Comparison of ENCODE assay signal across 15 cellular contexts in the genomic region with DNA sequence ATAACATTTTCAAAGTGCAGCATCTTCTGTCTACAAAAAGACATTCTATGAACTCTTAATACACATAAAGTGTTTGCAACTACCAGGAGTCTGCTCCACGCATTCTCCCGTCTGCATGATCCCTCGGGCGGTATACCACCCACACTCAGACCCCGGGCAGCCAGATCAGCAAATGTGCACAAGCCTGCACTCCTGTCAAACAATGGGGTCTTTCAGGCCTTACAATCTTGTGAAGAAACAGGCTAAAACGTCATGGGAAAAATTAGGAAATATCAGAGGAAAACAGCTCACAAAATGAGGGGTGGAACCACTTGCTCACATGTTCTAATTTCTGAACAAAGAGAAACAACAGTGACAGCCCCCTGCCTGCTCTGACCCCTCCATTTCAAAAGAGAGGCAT.
DNase-seq lines count a peak whose midpoint lies in the region; ATAC-seq lines count a peak whose summit lies in the region.
"Had no signal": no experiment of that assay in that cellular context is flagged by ENCODE, and none has a peak within 500 bp of the region (broad histone marks: within the 10 kb centered on the region; RNA-seq: fewer than 3 reads in every experiment).

No MANE protein-coding gene starts in this region.

- H3K4me3 Mint-ChIP-seq in activated naive CD8-positive, alpha-beta T cell, result peak overlapping the region; percentile 56
- H3K4me3 Mint-ChIP-seq: T-helper 2 cell treated with Interferon-gamma antibody and Interleukin-4, amounts not matched to agents 5 μg/mL and 100 μg/mL, for 36 hours had no signal

- H3K27me3 ChIP-seq in SJCRH30, result no peaks in the 10 kb centered on the region
- H3K27me3 ChIP-seq: BLaER1, suprapubic skin had no signal

- ATAC-seq in left ventricle myocardium superior (peak; percentile 58), sciatic nerve (peak; percentile 93), GM21717 (IDR thresholded peaks at IDR 0.05; ENCODE audit: unreplicated experiment) (no peak), GM21515 (IDR thresholded peaks at IDR 0.05; ENCODE audit: unreplicated experiment) (no peak)

- H3K27ac ChIP-seq in SJCRH30, result peak overlapping the region; percentile 90
- H3K27ac ChIP-seq: BLaER1, suprapubic skin had no signal

- DNase-seq in SJCRH30 (peak; percentile 89 to 92), left ventricle myocardium superior (peak; percentile 33), sciatic nerve (ENCODE audit: low spot score) (peak; percentile 81), germinal center (ENCODE audit: low spot score) (no peak)
- DNase-seq: activated T-cell treated with anti-CD3 and anti-CD28 coated beads, Interleukin-2, amount 50 U/mL, for 48 hours; cortex of kidney; erythroblast; KG1; stimulated activated CD4-positive, alpha-beta T cell treated with anti-CD3 and anti-CD28 coated beads, Interleukin-15, amount 100 ng/mL, for 24 hours had no signal

- no peaks in the 10 kb centered on the region for H3K27me3 Mint-ChIP-seq in activated naive CD8-positive, alpha-beta T cell

- H3K9me3 Mint-ChIP-seq in activated naive CD8-positive, alpha-beta T cell (ENCODE audit: low read depth), result peaks cover 8% of the 10 kb centered on the region

- no peaks in the 10 kb centered on the region for H3K36me3 ChIP-seq in SJCRH30
- H3K36me3 ChIP-seq: suprapubic skin had no signal

- H3K4me1 ChIP-seq in SJCRH30, result peaks cover 21% of the 10 kb centered on the region

- intact Hi-C loops in left ventricle myocardium superior (cut with micrococcal nuclease), result no loop called here
- intact Hi-C loops in sciatic nerve (cut with DNase I), result no loop called here

- H3K4me3 ChIP-seq in SJCRH30, result peak overlapping the region; percentile 1; the same call in 1 of the 2 replicates
- H3K4me3 ChIP-seq: BLaER1, suprapubic skin had no signal

- H3K9me3 ChIP-seq in SJCRH30 (replicated peaks), result no peaks in the 10 kb centered on the region
- H3K9me3 ChIP-seq: suprapubic skin had no signal

- peak overlapping the region; percentile 97 for H3K27ac Mint-ChIP-seq in activated naive CD8-positive, alpha-beta T cell
- H3K27ac Mint-ChIP-seq: T-helper 2 cell treated with Interferon-gamma antibody and Interleukin-4, amounts not matched to agents 5 μg/mL and 100 μg/mL, for 36 hours had no signal

- H3K4me1 Mint-ChIP-seq in activated naive CD8-positive, alpha-beta T cell (ENCODE audit: low read depth), result peaks cover 91% of the 10 kb centered on the region

- H3K36me3 Mint-ChIP-seq in activated naive CD8-positive, alpha-beta T cell, result peaks cover 46% of the 10 kb centered on the region

Comparison
In these comparisons a context has a peak if more than half of its experiments do, and no peak if none do; other contexts are left out.
1. ATAC-seq: peak in left ventricle myocardium superior (single experiment) and sciatic nerve (single experiment); none in GM21717 (single experiment) and GM21515 (single experiment).